14 cellular contexts compared by ENCODE assay signal in genomic region chr2:41610501-41611242, GRCh38.
A peak's percentile ranks its signal among the peaks of the same experiment; 100 is the strongest.
DNase-seq lines count a peak whose midpoint lies in the region; ATAC-seq, FAIRE-seq and TF ChIP-seq lines count a peak whose summit lies in the region.
"Had no signal": no experiment of that assay in that cellular context is flagged by ENCODE, and none has a peak within 500 bp of the region (broad histone marks: within the 10 kb centered on the region; RNA-seq: fewer than 3 reads in every experiment).

No MANE protein-coding gene starts in this region.

- no peaks in the 10 kb centered on the region for H3K4me1 Mint-ChIP-seq in naive thymus-derived CD8-positive, alpha-beta T cell
- H3K4me1 Mint-ChIP-seq: activated CD4-positive, alpha-beta T cell treated with anti-CD3 and anti-CD28 coated beads, Interleukin-2, amount 10 ng/mL, durations not matched to agents 7 days and 5 days; activated naive CD4-positive, alpha-beta T cell treated with anti-CD3 and anti-CD28 coated beads, Interleukin-2, amount 50 U/mL, for 24 hours had no signal

- H3K9me3 Mint-ChIP-seq in naive thymus-derived CD8-positive, alpha-beta T cell: no peaks in the 10 kb centered on the region
- H3K9me3 Mint-ChIP-seq: activated CD4-positive, alpha-beta T cell treated with anti-CD3 and anti-CD28 coated beads, Interleukin-2, amount 10 ng/mL, durations not matched to agents 7 days and 5 days; activated naive CD4-positive, alpha-beta T cell treated with anti-CD3 and anti-CD28 coated beads, Interleukin-2, amount 50 U/mL, for 24 hours had no signal

- POLR2A ChIA-PET in naive thymus-derived CD8-positive, alpha-beta T cell (lab: Charles Lee): no interaction called here

- FAIRE-seq in kidney (lab: Jason Lieb, UNC) (no peak), RCC 7860 (lab: Jason Lieb, UNC) (no peak)

- H3K27me3 ChIP-seq in brain microvascular endothelial cell (replicated peaks) (no peaks in the 10 kb centered on the region), suprapubic skin (no peaks in the 10 kb centered on the region)

- no peak overlapping the region for H3K27ac Mint-ChIP-seq in naive thymus-derived CD8-positive, alpha-beta T cell
- H3K27ac Mint-ChIP-seq: activated CD4-positive, alpha-beta T cell treated with anti-CD3 and anti-CD28 coated beads, Interleukin-2, amount 10 ng/mL, durations not matched to agents 7 days and 5 days; activated naive CD4-positive, alpha-beta T cell treated with anti-CD3 and anti-CD28 coated beads, Interleukin-2, amount 50 U/mL, for 24 hours had no signal

- H3K27ac ChIP-seq in brain microvascular endothelial cell: peak overlapping the region; percentile 58
- H3K27ac ChIP-seq in kidney (ENCODE audit: low read depth in 2 of 2, low read length in 2 of 2): peak overlapping the region; percentile 17 to 77
- H3K27ac ChIP-seq in suprapubic skin: peak overlapping the region; percentile 63

- no peaks in the 10 kb centered on the region for H3K36me3 Mint-ChIP-seq in naive thymus-derived CD8-positive, alpha-beta T cell
- H3K36me3 Mint-ChIP-seq: activated naive CD4-positive, alpha-beta T cell treated with anti-CD3 and anti-CD28 coated beads, Interleukin-2, amount 50 U/mL, for 24 hours had no signal

- TF ChIP-seq POLR2A in suprapubic skin (IDR thresholded peaks at IDR 0.05): no peak

- H3K36me3 ChIP-seq in brain microvascular endothelial cell (replicated peaks): no peaks in the 10 kb centered on the region
- H3K36me3 ChIP-seq in kidney (ENCODE audit: control insufficient read depth in 1 of 2, insufficient read depth in 2 of 2, low read length in 2 of 2): no peaks in the 10 kb centered on the region
- H3K36me3 ChIP-seq in suprapubic skin: no peaks in the 10 kb centered on the region

- no peaks in the 10 kb centered on the region for H3K9me3 ChIP-seq in kidney (ENCODE audit: control insufficient read depth in 1 of 2, low read length in 2 of 2)
- H3K9me3 ChIP-seq in suprapubic skin: no peaks in the 10 kb centered on the region

- H3K27me3 Mint-ChIP-seq in naive thymus-derived CD8-positive, alpha-beta T cell: peaks cover 0 to 6% (median 0%) of the 10 kb centered on the region in 5 donors
- H3K27me3 Mint-ChIP-seq: activated CD4-positive, alpha-beta T cell treated with anti-CD3 and anti-CD28 coated beads, Interleukin-2, amount 10 ng/mL, durations not matched to agents 7 days and 5 days had no signal

- no peak for TF ChIP-seq EP300 in suprapubic skin (IDR thresholded peaks at IDR 0.05)

- ATAC-seq in GM21529 (IDR thresholded peaks at IDR 0.05; ENCODE audit: unreplicated experiment): peak; percentile 56
- ATAC-seq in naive thymus-derived CD8-positive, alpha-beta T cell: no peak

- H3K4me3 ChIP-seq in brain microvascular endothelial cell (ENCODE audit: low read depth, low read length): no peak overlapping the region
- H3K4me3 ChIP-seq in kidney (ENCODE audit: low read length in 2 of 2): no peak overlapping the region
- no peak overlapping the region for H3K4me3 ChIP-seq in suprapubic skin

- H3K4me3 Mint-ChIP-seq in naive thymus-derived CD8-positive, alpha-beta T cell: no peak overlapping the region
- H3K4me3 Mint-ChIP-seq: activated CD4-positive, alpha-beta T cell treated with anti-CD3 and anti-CD28 coated beads, Interleukin-2, amount 10 ng/mL, durations not matched to agents 7 days and 5 days; activated naive CD4-positive, alpha-beta T cell treated with anti-CD3 and anti-CD28 coated beads, Interleukin-2, amount 50 U/mL, for 24 hours had no signal

- TF ChIP-seq CTCF in brain microvascular endothelial cell (IDR thresholded peaks at IDR 0.05; ENCODE audit: low read depth, low read length, missing control alignments) (no peak), kidney (IDR thresholded peaks at IDR 0.05; ENCODE audit: borderline replicate concordance, extremely low read depth, insufficient read depth) (no peak), suprapubic skin (IDR thresholded peaks at IDR 0.05) (no peak)

- intact Hi-C loops in kidney (cut with DNase I): no loop called here

- WGBS in suprapubic skin: 36% methylated on average over 6 of the region's 6 CpGs

- H3K9ac ChIP-seq in kidney (ENCODE audit: low read length in 2 of 2): no peak overlapping the region

- in situ Hi-C loops in brain microvascular endothelial cell (cut with HindIII; ENCODE audit: low pct_ligation_motif_present, low sequenced_read_pairs): no loop called here

- DNase-seq in brain microvascular endothelial cell: peak; percentile 60
- no peak for DNase-seq in kidney
- no peak for DNase-seq in suprapubic skin (ENCODE audit: low spot score in 2 of 2)
- no peak for DNase-seq in central memory CD4-positive, alpha-beta T cell
- DNase-seq in naive thymus-derived CD8-positive, alpha-beta T cell: no peak
- DNase-seq in NCI-H2081 treated with DMSO at 0.1 percent for 48 hours (lab: John Stamatoyannopoulos, UW): no peak
- DNase-seq in RCC 7860 (ENCODE audit: low spot score): no peak
- DNase-seq: activated CD4-positive, alpha-beta T cell treated with anti-CD3 and anti-CD28 coated beads, Interleukin-2, amount 10 ng/mL, durations not matched to agents 7 days and 5 days; DMS53; Karpas-422; NCI-H226; posterior cingulate gyrus had no signal

- peaks cover 0 to 3% of the 10 kb centered on the region in 2 donors for H3K4me1 ChIP-seq in kidney (ENCODE audit: control insufficient read depth in 1 of 2, insufficient read depth in 1 of 2, low read depth in 1 of 2, low read length in 2 of 2)
- H3K4me1 ChIP-seq in suprapubic skin: peaks cover 8% of the 10 kb centered on the region
